Comparison of ENCODE assay signal across 17 cellular contexts in the genomic region with DNA sequence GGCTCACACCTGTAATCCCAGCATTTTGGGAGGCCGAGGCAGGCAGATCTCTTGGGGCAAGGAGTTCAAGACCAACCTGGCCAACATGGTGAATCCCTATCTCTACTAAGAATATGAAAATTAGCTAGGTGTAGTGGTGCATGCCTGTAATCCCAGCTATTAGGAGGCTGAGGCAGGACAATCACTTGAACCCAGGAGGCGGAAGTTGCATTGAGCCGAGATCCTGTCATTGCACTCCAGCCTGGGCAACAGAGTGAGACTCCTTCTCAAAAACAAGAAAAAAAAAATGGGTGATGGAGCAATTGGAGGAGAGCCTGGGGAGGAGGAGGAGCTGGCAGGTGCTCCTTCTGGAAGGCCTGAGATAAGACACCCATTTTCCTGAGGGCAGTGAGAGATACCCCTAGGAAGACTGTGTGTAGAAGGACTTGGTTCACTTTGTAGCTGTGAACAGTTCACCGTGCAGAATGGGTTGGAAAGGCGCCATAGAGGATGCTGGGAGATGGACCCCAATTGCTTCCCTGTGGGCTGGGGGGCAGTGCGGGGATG. TPM values are rescaled to one million over a fixed set of nuclear protein-coding genes. Genes with fewer than 3 reads are reported as not detected.
DNase-seq lines count a peak whose midpoint lies in the region; ATAC-seq and TF ChIP-seq lines count a peak whose summit lies in the region.
"Had no signal": no experiment of that assay in that cellular context is flagged by ENCODE, and none has a peak within 500 bp of the region (broad histone marks: within the 10 kb centered on the region; RNA-seq: fewer than 3 reads in every experiment).

No MANE protein-coding gene starts in this region.

- no peak for DNase-seq in activated naive CD4-positive, alpha-beta T cell (lab: John Stamatoyannopoulos, UW)
- DNase-seq in central memory CD8-positive, alpha-beta T cell (ENCODE audit: low spot score in 2 of 2) = no peak
- DNase-seq in neural progenitor cell (ENCODE audit: low spot score) (no peak), upper lobe of right lung (no peak), 8988T (no peak), right cardiac atrium (no peak), HK-2 (ENCODE audit: unreplicated experiment) (no peak)
- DNase-seq: activated CD8-positive, alpha-beta memory T cell treated with anti-CD3 and anti-CD28 coated beads for 24 hours; anterior cingulate cortex; cortex of kidney; DMS79; NCI-H1092; stimulated activated naive B cell treated with anti-CD40 and anti-IgM and Interleukin-4, amounts not matched to agents 10 μg/mL and 1 μg/mL and 100 μg/mL, for 72 hours had no signal

- peak overlapping the region; percentile 40 for H2AFZ ChIP-seq in neural progenitor cell (replicated peaks)

- H3K27me3 Mint-ChIP-seq in activated naive CD4-positive, alpha-beta T cell treated with anti-CD3 and anti-CD28 coated beads, Interleukin-2, amount 50 U/mL, for 24 hours = no peaks in the 10 kb centered on the region
- H3K27me3 Mint-ChIP-seq in central memory CD8-positive, alpha-beta T cell = no peaks in the 10 kb centered on the region
- H3K27me3 Mint-ChIP-seq in neural progenitor cell (ENCODE audit: insufficient read depth, low read depth) = peaks cover 10% of the 10 kb centered on the region
- H3K27me3 Mint-ChIP-seq: stimulated activated naive B cell treated with anti-CD40 and anti-IgM and Interleukin-4, amounts not matched to agents 10 μg/mL and 1 μg/mL and 100 μg/mL, for 72 hours had no signal

- H3K4me3 Mint-ChIP-seq in activated naive CD4-positive, alpha-beta T cell treated with anti-CD3 and anti-CD28 coated beads, Interleukin-2, amount 50 U/mL, for 24 hours = no peak overlapping the region
- peak overlapping the region; percentile 39 for H3K4me3 Mint-ChIP-seq in central memory CD8-positive, alpha-beta T cell
- no peak overlapping the region for H3K4me3 Mint-ChIP-seq in neural progenitor cell
- H3K4me3 Mint-ChIP-seq: stimulated activated naive B cell treated with anti-CD40 and anti-IgM and Interleukin-4, amounts not matched to agents 10 μg/mL and 1 μg/mL and 100 μg/mL, for 72 hours had no signal

- H3K4me1 ChIP-seq in neural progenitor cell (no peaks in the 10 kb centered on the region), upper lobe of right lung (peaks cover 11% of the 10 kb centered on the region), right cardiac atrium (ENCODE audit: control insufficient read depth, insufficient read depth, low read length) (peaks cover 2% of the 10 kb centered on the region)

- peak overlapping the region; percentile 72 for H3K27ac Mint-ChIP-seq in activated naive CD4-positive, alpha-beta T cell treated with anti-CD3 and anti-CD28 coated beads, Interleukin-2, amount 50 U/mL, for 24 hours
- no peak overlapping the region for H3K27ac Mint-ChIP-seq in central memory CD8-positive, alpha-beta T cell (ENCODE audit: low read depth)
- peak overlapping the region; percentile 95 for H3K27ac Mint-ChIP-seq in neural progenitor cell

- peaks cover 14% of the 10 kb centered on the region for H3K4me1 Mint-ChIP-seq in activated naive CD4-positive, alpha-beta T cell treated with anti-CD3 and anti-CD28 coated beads, Interleukin-2, amount 50 U/mL, for 24 hours
- H3K4me1 Mint-ChIP-seq in central memory CD8-positive, alpha-beta T cell = peaks cover 20% of the 10 kb centered on the region
- peaks cover 20% of the 10 kb centered on the region for H3K4me1 Mint-ChIP-seq in neural progenitor cell

- H3K9ac ChIP-seq in neural progenitor cell = no peak overlapping the region

- H3K36me3 ChIP-seq in neural progenitor cell (no peaks in the 10 kb centered on the region), upper lobe of right lung (no peaks in the 10 kb centered on the region)
- H3K36me3 ChIP-seq: pancreas had no signal

- no peaks in the 10 kb centered on the region for H3K27me3 ChIP-seq in neural progenitor cell
- H3K27me3 ChIP-seq in upper lobe of right lung = no peaks in the 10 kb centered on the region
- H3K27me3 ChIP-seq in right cardiac atrium (ENCODE audit: control insufficient read depth, insufficient read depth) = no peaks in the 10 kb centered on the region
- H3K27me3 ChIP-seq: pancreas had no signal

- no peaks in the 10 kb centered on the region for H4K20me1 ChIP-seq in neural progenitor cell (ENCODE audit: low read depth)

- H3K4me3 ChIP-seq in neural progenitor cell (no peak overlapping the region), upper lobe of right lung (no peak overlapping the region), right cardiac atrium (ENCODE audit: low read length) (no peak overlapping the region)

- TF ChIP-seq CTCF in neural progenitor cell (IDR thresholded peaks at IDR 0.05) = no peak
- TF ChIP-seq CTCF in upper lobe of right lung (IDR thresholded peaks at IDR 0.05) = no peak

- H3K9me3 Mint-ChIP-seq in activated naive CD4-positive, alpha-beta T cell treated with anti-CD3 and anti-CD28 coated beads, Interleukin-2, amount 50 U/mL, for 24 hours = no peaks in the 10 kb centered on the region
- no peaks in the 10 kb centered on the region for H3K9me3 Mint-ChIP-seq in central memory CD8-positive, alpha-beta T cell
- H3K9me3 Mint-ChIP-seq in neural progenitor cell = peaks cover 2% of the 10 kb centered on the region
- H3K9me3 Mint-ChIP-seq: stimulated activated naive B cell treated with anti-CD40 and anti-IgM and Interleukin-4, amounts not matched to agents 10 μg/mL and 1 μg/mL and 100 μg/mL, for 72 hours had no signal

- no peak overlapping the region for H3K4me2 ChIP-seq in neural progenitor cell

- H3K9me3 ChIP-seq in neural progenitor cell (ENCODE audit: low read depth) (no peaks in the 10 kb centered on the region), upper lobe of right lung (no peaks in the 10 kb centered on the region), right cardiac atrium (ENCODE audit: control insufficient read depth, low read length) (no peaks in the 10 kb centered on the region)
- H3K9me3 ChIP-seq: pancreas had no signal

- H3K36me3 Mint-ChIP-seq in activated naive CD4-positive, alpha-beta T cell treated with anti-CD3 and anti-CD28 coated beads, Interleukin-2, amount 50 U/mL, for 24 hours = no peaks in the 10 kb centered on the region
- peaks cover 3% of the 10 kb centered on the region for H3K36me3 Mint-ChIP-seq in central memory CD8-positive, alpha-beta T cell (ENCODE audit: insufficient read depth)
- H3K36me3 Mint-ChIP-seq in neural progenitor cell = no peaks in the 10 kb centered on the region
- H3K36me3 Mint-ChIP-seq: stimulated activated naive B cell treated with anti-CD40 and anti-IgM and Interleukin-4, amounts not matched to agents 10 μg/mL and 1 μg/mL and 100 μg/mL, for 72 hours had no signal

- no peaks in the 10 kb centered on the region for H3K79me2 ChIP-seq in neural progenitor cell (ENCODE audit: low read depth)

- no peak for ATAC-seq in central memory CD8-positive, alpha-beta T cell (replicated peaks; ENCODE audit: extremely low read depth, poor library complexity, severe bottlenecking)
- ATAC-seq in upper lobe of right lung (no peak), right cardiac atrium (no peak)
- ATAC-seq: HCT116; stimulated activated naive B cell treated with anti-CD40 and anti-IgM and Interleukin-4, amounts not matched to agents 10 μg/mL and 1 μg/mL and 100 μg/mL, for 72 hours had no signal

- 86% methylated on average over 6 of the region's 6 CpGs for WGBS in right cardiac atrium

- intact Hi-C loops in upper lobe of right lung (cut with DNase I) = no loop called here
- intact Hi-C loops in right cardiac atrium (cut with DNase I) = loop anchor here in 3 of 4 donors (10.0 kb wide), 3 partner anchors 78 to 148 kb away; a partner anchor contains a TSS

- no peaks in the 10 kb centered on the region for H3F3A ChIP-seq in neural progenitor cell (ENCODE audit: low read depth)

- H3K27ac ChIP-seq in neural progenitor cell = no peak overlapping the region
- H3K27ac ChIP-seq in upper lobe of right lung = peak overlapping the region; percentile 48
- no peak overlapping the region for H3K27ac ChIP-seq in right cardiac atrium (ENCODE audit: low read length)

RNA-seq across cellular contexts. Expression of a gene that starts 8.7 kb away (rescaled TPM):
- 34.4 and 97.5 TPM in 2 replicates for total RNA-seq in neural progenitor cell (ENCODE audit: low replicate concordance)
- total RNA-seq in upper lobe of right lung = 25.5 TPM
- total RNA-seq in right cardiac atrium = 10 to 100 TPM; 30.8 to 37.2 (median 32.6) TPM
- polyA plus RNA-seq in right cardiac atrium = 35.2 TPM

RNA-seq across cellular contexts. Expression of a gene that starts 14.4 kb away (rescaled TPM):
- total RNA-seq in neural progenitor cell (ENCODE audit: low replicate concordance) (0.62 TPM in 1 of 2 replicates, not detected in the other), upper lobe of right lung (7.4 TPM), right cardiac atrium (1 to 10 TPM in 1 of 4 donors, under 1 TPM in 3; 0.39 to 1.4 (median 0.64) TPM)
- 0.23 TPM for polyA plus RNA-seq in right cardiac atrium
- total RNA-seq: esophagus mucosa had no signal

RNA-seq across cellular contexts. Expression of a gene that starts 26.6 kb away (rescaled TPM):
- 27.0 and 57.9 TPM in 2 replicates for total RNA-seq in neural progenitor cell (ENCODE audit: low replicate concordance)
- total RNA-seq in upper lobe of right lung = 25.3 TPM
- 10 to 100 TPM; 24.6 to 30.4 (median 27.8) TPM for total RNA-seq in right cardiac atrium
- polyA plus RNA-seq in right cardiac atrium = 43.4 TPM
